Comparison of ENCODE assay signal across 1 cellular context in the genomic region with DNA sequence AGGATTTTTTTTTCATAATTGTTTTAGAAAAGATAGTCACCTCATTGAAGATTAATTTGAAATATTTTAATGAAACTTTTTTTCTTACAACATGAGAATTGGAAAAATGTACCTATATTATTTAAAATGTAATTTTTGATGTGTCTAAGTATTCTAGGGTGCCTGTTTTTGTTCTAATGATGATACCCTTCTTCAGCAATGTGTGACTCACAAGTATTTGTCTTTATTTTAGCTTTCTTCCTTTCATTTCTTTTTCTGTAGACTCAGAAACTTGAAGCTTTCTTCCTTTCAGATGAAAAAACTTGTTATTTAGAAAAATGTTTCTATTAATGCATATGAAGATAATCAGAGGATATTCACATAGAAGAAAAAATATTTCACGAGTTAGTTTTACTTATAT.
TF ChIP-seq lines count a peak whose summit lies in the region.

No MANE protein-coding gene starts in this region.

TF ChIP-seq in HepG2, 621 proteins besides CTCF, POLR2A, EP300 and RAD21 (continued from another document):
- TF ChIP-seq, protein P1, sequence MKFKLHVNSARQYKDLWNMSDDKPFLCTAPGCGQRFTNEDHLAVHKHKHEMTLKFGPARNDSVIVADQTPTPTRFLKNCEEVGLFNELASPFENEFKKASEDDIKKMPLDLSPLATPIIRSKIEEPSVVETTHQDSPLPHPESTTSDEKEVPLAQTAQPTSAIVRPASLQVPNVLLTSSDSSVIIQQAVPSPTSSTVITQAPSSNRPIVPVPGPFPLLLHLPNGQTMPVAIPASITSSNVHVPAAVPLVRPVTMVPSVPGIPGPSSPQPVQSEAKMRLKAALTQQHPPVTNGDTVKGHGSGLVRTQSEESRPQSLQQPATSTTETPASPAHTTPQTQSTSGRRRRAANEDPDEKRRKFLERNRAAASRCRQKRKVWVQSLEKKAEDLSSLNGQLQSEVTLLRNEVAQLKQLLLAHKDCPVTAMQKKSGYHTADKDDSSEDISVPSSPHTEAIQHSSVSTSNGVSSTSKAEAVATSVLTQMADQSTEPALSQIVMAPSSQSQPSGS (CRISPR knock-in tag; IDR thresholded peaks at IDR 0.05): no peak
- TF ChIP-seq JUND (CRISPR knock-in tag; IDR thresholded peaks at IDR 0.05): no peak
- TF ChIP-seq, protein P2, sequence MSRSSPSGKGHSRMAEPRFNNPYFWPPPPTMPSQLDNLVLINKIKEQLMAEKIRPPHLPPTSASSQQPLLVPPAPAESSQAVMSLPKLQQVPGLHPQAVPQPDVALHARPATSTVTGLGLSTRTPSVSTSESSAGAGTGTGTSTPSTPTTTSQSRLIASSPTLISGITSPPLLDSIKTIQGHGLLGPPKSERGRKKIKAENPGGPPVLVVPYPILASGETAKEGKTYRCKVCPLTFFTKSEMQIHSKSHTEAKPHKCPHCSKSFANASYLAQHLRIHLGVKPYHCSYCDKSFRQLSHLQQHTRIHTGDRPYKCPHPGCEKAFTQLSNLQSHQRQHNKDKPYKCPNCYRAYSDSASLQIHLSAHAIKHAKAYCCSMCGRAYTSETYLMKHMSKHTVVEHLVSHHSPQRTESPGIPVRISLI (CRISPR knock-in tag; IDR thresholded peaks at IDR 0.05; ENCODE audit: borderline replicate concordance): no peak
- no peak for TF ChIP-seq ATF1 (CRISPR knock-in tag; IDR thresholded peaks at IDR 0.05)
- TF ChIP-seq MIER2 (CRISPR knock-in tag; IDR thresholded peaks at IDR 0.05): no peak
- TF ChIP-seq HNRNPL (IDR thresholded peaks at IDR 0.05; ENCODE audit: low read depth, low read length): no peak
- TF ChIP-seq NR2F1 (CRISPR knock-in tag; IDR thresholded peaks at IDR 0.05): no peak
- TF ChIP-seq ZSCAN21 (CRISPR knock-in tag; IDR thresholded peaks at IDR 0.05; ENCODE audit: borderline replicate concordance): no peak
- TF ChIP-seq GFI1 (CRISPR knock-in tag; IDR thresholded peaks at IDR 0.05; ENCODE audit: borderline replicate concordance): no peak
- TF ChIP-seq MTF1 (CRISPR knock-in tag; IDR thresholded peaks at IDR 0.05): no peak
- TF ChIP-seq, protein P3, sequence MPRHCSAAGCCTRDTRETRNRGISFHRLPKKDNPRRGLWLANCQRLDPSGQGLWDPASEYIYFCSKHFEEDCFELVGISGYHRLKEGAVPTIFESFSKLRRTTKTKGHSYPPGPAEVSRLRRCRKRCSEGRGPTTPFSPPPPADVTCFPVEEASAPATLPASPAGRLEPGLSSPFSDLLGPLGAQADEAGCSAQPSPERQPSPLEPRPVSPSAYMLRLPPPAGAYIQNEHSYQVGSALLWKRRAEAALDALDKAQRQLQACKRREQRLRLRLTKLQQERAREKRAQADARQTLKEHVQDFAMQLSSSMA (CRISPR knock-in tag; IDR thresholded peaks at IDR 0.05): no peak
- no peak for TF ChIP-seq MYNN (CRISPR knock-in tag; IDR thresholded peaks at IDR 0.05; ENCODE audit: low read depth)
- no peak for TF ChIP-seq SIN3A (IDR thresholded peaks at IDR 0.05; ENCODE audit: borderline replicate concordance, low read depth, low read length)
- no peak for TF ChIP-seq HNRNPLL (IDR thresholded peaks at IDR 0.05; ENCODE audit: low read depth, low read length, poor library complexity, severe bottlenecking)
- TF ChIP-seq KLF11 (CRISPR knock-in tag; IDR thresholded peaks at IDR 0.05): no peak
